In genomic region chr10:93496322-93497041, GRCh38 we compare ENCODE assay signal across 1 cellular context.
TF ChIP-seq lines count a peak whose summit lies in the region.

CEP55 (plus strand) TSS chr10:93496612; CDS start chr10:93500052, 3,440 bp downstream.

TF ChIP-seq in HepG2, 621 proteins besides CTCF, POLR2A, EP300 and RAD21 (continued from another document):
- TF ChIP-seq, protein P1, sequence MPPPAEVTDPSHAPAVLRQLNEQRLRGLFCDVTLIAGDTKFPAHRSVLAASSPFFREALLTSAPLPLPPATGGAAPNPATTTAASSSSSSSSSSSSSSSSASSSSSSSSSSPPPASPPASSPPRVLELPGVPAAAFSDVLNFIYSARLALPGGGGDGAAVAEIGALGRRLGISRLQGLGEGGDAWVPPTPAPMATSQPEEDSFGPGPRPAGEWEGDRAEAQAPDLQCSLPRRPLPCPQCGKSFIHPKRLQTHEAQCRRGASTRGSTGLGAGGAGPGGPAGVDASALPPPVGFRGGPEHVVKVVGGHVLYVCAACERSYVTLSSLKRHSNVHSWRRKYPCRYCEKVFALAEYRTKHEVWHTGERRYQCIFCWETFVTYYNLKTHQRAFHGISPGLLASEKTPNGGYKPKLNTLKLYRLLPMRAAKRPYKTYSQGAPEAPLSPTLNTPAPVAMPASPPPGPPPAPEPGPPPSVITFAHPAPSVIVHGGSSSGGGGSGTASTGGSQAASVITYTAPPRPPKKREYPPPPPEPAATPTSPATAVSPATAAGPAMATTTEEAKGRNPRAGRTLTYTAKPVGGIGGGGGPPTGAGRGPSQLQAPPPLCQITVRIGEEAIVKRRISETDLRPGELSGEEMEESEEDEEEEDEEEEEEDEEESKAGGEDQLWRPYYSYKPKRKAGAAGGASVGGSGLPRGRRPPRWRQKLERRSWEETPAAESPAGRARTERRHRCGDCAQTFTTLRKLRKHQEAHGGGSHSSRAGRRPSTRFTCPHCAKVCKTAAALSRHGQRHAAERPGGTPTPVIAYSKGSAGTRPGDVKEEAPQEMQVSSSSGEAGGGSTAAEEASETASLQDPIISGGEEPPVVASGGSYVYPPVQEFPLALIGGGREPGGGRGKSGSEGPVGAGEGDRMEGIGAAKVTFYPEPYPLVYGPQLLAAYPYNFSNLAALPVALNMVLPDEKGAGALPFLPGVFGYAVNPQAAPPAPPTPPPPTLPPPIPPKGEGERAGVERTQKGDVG (CRISPR knock-in tag; IDR thresholded peaks at IDR 0.05; ENCODE audit: borderline replicate concordance), result no peak
- TF ChIP-seq HMGA1 (CRISPR knock-in tag; conservative IDR thresholded peaks at IDR 0.05), result no peak
- TF ChIP-seq, protein P2, sequence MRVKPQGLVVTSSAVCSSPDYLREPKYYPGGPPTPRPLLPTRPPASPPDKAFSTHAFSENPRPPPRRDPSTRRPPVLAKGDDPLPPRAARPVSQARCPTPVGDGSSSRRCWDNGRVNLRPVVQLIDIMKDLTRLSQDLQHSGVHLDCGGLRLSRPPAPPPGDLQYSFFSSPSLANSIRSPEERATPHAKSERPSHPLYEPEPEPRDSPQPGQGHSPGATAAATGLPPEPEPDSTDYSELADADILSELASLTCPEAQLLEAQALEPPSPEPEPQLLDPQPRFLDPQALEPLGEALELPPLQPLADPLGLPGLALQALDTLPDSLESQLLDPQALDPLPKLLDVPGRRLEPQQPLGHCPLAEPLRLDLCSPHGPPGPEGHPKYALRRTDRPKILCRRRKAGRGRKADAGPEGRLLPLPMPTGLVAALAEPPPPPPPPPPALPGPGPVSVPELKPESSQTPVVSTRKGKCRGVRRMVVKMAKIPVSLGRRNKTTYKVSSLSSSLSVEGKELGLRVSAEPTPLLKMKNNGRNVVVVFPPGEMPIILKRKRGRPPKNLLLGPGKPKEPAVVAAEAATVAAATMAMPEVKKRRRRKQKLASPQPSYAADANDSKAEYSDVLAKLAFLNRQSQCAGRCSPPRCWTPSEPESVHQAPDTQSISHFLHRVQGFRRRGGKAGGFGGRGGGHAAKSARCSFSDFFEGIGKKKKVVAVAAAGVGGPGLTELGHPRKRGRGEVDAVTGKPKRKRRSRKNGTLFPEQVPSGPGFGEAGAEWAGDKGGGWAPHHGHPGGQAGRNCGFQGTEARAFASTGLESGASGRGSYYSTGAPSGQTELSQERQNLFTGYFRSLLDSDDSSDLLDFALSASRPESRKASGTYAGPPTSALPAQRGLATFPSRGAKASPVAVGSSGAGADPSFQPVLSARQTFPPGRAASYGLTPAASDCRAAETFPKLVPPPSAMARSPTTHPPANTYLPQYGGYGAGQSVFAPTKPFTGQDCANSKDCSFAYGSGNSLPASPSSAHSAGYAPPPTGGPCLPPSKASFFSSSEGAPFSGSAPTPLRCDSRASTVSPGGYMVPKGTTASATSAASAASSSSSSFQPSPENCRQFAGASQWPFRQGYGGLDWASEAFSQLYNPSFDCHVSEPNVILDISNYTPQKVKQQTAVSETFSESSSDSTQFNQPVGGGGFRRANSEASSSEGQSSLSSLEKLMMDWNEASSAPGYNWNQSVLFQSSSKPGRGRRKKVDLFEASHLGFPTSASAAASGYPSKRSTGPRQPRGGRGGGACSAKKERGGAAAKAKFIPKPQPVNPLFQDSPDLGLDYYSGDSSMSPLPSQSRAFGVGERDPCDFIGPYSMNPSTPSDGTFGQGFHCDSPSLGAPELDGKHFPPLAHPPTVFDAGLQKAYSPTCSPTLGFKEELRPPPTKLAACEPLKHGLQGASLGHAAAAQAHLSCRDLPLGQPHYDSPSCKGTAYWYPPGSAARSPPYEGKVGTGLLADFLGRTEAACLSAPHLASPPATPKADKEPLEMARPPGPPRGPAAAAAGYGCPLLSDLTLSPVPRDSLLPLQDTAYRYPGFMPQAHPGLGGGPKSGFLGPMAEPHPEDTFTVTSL (CRISPR knock-in tag; IDR thresholded peaks at IDR 0.05; ENCODE audit: borderline replicate concordance), result no peak
- TF ChIP-seq JUN (CRISPR knock-in tag; IDR thresholded peaks at IDR 0.05), result no peak
- TF ChIP-seq ERF (CRISPR knock-in tag; IDR thresholded peaks at IDR 0.05), result peak; percentile 80
- TF ChIP-seq, protein P3, sequence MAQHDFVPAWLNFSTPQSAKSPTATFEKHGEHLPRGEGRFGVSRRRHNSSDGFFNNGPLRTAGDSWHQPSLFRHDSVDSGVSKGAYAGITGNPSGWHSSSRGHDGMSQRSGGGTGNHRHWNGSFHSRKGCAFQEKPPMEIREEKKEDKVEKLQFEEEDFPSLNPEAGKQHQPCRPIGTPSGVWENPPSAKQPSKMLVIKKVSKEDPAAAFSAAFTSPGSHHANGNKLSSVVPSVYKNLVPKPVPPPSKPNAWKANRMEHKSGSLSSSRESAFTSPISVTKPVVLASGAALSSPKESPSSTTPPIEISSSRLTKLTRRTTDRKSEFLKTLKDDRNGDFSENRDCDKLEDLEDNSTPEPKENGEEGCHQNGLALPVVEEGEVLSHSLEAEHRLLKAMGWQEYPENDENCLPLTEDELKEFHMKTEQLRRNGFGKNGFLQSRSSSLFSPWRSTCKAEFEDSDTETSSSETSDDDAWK (CRISPR knock-in tag; IDR thresholded peaks at IDR 0.05), result no peak
- TF ChIP-seq RBAK (CRISPR knock-in tag; IDR thresholded peaks at IDR 0.05), result no peak
- TF ChIP-seq SMARCC2 (IDR thresholded peaks at IDR 0.05), result no peak
- TF ChIP-seq SAP130 (CRISPR knock-in tag; IDR thresholded peaks at IDR 0.05; ENCODE audit: low read depth), result peak; percentile 100
- no peak for TF ChIP-seq SMAD1 (CRISPR knock-in tag; IDR thresholded peaks at IDR 0.05; ENCODE audit: borderline replicate concordance, low read depth)
- TF ChIP-seq NR2F2 (IDR thresholded peaks at IDR 0.05; ENCODE audit: borderline replicate concordance, low read depth), result peak; percentile 35; the same call in 1 of the 2 replicates
- peak; percentile 76; the same call in 1 of the 2 replicates for TF ChIP-seq REXO4 (CRISPR knock-in tag; IDR thresholded peaks at IDR 0.05; ENCODE audit: borderline replicate concordance)
- TF ChIP-seq AGO2 (optimal IDR thresholded peaks at IDR 0.05; ENCODE audit: low read depth, low read length), result no peak
- 0 out of 2 replicates have a peak, but pooled peaks have one; percentile 54 for TF ChIP-seq ZKSCAN8 (CRISPR knock-in tag; IDR thresholded peaks at IDR 0.05; ENCODE audit: borderline replicate concordance)
- TF ChIP-seq HBP1 (CRISPR knock-in tag; IDR thresholded peaks at IDR 0.05; ENCODE audit: low read depth), result peak; percentile 92; the same call in 1 of the 2 replicates
- TF ChIP-seq SNAPC5 (CRISPR knock-in tag; IDR thresholded peaks at IDR 0.05; ENCODE audit: borderline replicate concordance), result no peak
- TF ChIP-seq, protein P4, sequence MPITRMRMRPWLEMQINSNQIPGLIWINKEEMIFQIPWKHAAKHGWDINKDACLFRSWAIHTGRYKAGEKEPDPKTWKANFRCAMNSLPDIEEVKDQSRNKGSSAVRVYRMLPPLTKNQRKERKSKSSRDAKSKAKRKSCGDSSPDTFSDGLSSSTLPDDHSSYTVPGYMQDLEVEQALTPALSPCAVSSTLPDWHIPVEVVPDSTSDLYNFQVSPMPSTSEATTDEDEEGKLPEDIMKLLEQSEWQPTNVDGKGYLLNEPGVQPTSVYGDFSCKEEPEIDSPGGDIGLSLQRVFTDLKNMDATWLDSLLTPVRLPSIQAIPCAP (CRISPR knock-in tag; IDR thresholded peaks at IDR 0.05; ENCODE audit: low read depth), result no peak
- no peak for TF ChIP-seq HNF4G (IDR thresholded peaks at IDR 0.05; ENCODE audit: borderline replicate concordance, low read depth, low read length)
- no peak for TF ChIP-seq HNF4G (CRISPR knock-in tag; IDR thresholded peaks at IDR 0.05; ENCODE audit: borderline replicate concordance, low read depth)
- 0 out of 2 replicates have a peak, but pooled peaks have one; percentile 19 for TF ChIP-seq SOX5 (CRISPR knock-in tag; IDR thresholded peaks at IDR 0.05; ENCODE audit: borderline replicate concordance)
